1 cellular context compared by ENCODE assay signal in genomic region chr7:30920584-30921539, GRCh38.
TF ChIP-seq lines count a peak whose summit lies in the region.

No MANE protein-coding gene starts in this region.

TF ChIP-seq in K562, 482 proteins besides CTCF, POLR2A, EP300 and RAD21 (continued from another document and continues in another):
- no peak for TF ChIP-seq ZBTB5 (IDR thresholded peaks at IDR 0.05)
- TF ChIP-seq ZNF644 (tag; IDR thresholded peaks at IDR 0.05; ENCODE audit: low read depth): no peak
- no peak for TF ChIP-seq ETS2 (tag; IDR thresholded peaks at IDR 0.05; ENCODE audit: borderline replicate concordance, poor library complexity, severe bottlenecking)
- peak; percentile 69 for TF ChIP-seq CBFA2T3 (IDR thresholded peaks at IDR 0.05)
- no peak for TF ChIP-seq ZNF24 (IDR thresholded peaks at IDR 0.05)
- no peak for TF ChIP-seq ZNF217 (CRISPR knock-in tag; IDR thresholded peaks at IDR 0.05)
- no peak for TF ChIP-seq ATF1 (CRISPR knock-in tag; IDR thresholded peaks at IDR 0.05)
- no peak for TF ChIP-seq ATF1 (tag; IDR thresholded peaks at IDR 0.05)
- no peak for TF ChIP-seq CBFB (CRISPR knock-in tag; IDR thresholded peaks at IDR 0.05)
- no peak for TF ChIP-seq CXXC5 (CRISPR knock-in tag; IDR thresholded peaks at IDR 0.05)
- TF ChIP-seq, protein P1, sequence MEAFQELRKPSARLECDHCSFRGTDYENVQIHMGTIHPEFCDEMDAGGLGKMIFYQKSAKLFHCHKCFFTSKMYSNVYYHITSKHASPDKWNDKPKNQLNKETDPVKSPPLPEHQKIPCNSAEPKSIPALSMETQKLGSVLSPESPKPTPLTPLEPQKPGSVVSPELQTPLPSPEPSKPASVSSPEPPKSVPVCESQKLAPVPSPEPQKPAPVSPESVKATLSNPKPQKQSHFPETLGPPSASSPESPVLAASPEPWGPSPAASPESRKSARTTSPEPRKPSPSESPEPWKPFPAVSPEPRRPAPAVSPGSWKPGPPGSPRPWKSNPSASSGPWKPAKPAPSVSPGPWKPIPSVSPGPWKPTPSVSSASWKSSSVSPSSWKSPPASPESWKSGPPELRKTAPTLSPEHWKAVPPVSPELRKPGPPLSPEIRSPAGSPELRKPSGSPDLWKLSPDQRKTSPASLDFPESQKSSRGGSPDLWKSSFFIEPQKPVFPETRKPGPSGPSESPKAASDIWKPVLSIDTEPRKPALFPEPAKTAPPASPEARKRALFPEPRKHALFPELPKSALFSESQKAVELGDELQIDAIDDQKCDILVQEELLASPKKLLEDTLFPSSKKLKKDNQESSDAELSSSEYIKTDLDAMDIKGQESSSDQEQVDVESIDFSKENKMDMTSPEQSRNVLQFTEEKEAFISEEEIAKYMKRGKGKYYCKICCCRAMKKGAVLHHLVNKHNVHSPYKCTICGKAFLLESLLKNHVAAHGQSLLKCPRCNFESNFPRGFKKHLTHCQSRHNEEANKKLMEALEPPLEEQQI (IDR thresholded peaks at IDR 0.05): no peak
- TF ChIP-seq C11orf30 (IDR thresholded peaks at IDR 0.05; ENCODE audit: low read depth): peak; percentile 32; the same call in 1 of the 2 replicates
- TF ChIP-seq JUND (IDR thresholded peaks at IDR 0.05; ENCODE audit: borderline replicate concordance, low read depth, low read length): peak; percentile 86
- TF ChIP-seq JUND (tag; IDR thresholded peaks at IDR 0.05; ENCODE audit: borderline replicate concordance, low read depth, low read length): peak; percentile 59; the same call in 1 of the 3 replicates
- TF ChIP-seq ZNF639 (CRISPR knock-in tag; conservative IDR thresholded peaks at IDR 0.05 in 1 of 2, IDR thresholded peaks at IDR 0.05 in 1 of 2): peak in 1 of 2 experiments; percentile 22; a peak in 1 of 4 replicates
- TF ChIP-seq, protein P2, sequence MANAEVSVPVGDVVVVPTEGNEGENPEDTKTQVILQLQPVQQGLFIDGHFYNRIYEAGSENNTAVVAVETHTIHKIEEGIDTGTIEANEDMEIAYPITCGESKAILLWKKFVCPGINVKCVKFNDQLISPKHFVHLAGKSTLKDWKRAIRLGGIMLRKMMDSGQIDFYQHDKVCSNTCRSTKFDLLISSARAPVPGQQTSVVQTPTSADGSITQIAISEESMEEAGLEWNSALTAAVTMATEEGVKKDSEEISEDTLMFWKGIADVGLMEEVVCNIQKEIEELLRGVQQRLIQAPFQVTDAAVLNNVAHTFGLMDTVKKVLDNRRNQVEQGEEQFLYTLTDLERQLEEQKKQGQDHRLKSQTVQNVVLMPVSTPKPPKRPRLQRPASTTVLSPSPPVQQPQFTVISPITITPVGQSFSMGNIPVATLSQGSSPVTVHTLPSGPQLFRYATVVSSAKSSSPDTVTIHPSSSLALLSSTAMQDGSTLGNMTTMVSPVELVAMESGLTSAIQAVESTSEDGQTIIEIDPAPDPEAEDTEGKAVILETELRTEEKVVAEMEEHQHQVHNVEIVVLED (CRISPR knock-in tag; IDR thresholded peaks at IDR 0.05): no peak
- TF ChIP-seq, protein P3, sequence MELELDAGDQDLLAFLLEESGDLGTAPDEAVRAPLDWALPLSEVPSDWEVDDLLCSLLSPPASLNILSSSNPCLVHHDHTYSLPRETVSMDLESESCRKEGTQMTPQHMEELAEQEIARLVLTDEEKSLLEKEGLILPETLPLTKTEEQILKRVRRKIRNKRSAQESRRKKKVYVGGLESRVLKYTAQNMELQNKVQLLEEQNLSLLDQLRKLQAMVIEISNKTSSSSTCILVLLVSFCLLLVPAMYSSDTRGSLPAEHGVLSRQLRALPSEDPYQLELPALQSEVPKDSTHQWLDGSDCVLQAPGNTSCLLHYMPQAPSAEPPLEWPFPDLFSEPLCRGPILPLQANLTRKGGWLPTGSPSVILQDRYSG (tag; conservative IDR thresholded peaks at IDR 0.05; ENCODE audit: low read depth): no peak
- TF ChIP-seq ZSCAN29 (IDR thresholded peaks at IDR 0.05): no peak
- no peak for TF ChIP-seq EZH2 (IDR thresholded peaks at IDR 0.05; ENCODE audit: borderline replicate concordance, low read depth, low read length)
- no peak for TF ChIP-seq ZNF584 (CRISPR knock-in tag; IDR thresholded peaks at IDR 0.05; ENCODE audit: low read depth)
- TF ChIP-seq, protein P4, sequence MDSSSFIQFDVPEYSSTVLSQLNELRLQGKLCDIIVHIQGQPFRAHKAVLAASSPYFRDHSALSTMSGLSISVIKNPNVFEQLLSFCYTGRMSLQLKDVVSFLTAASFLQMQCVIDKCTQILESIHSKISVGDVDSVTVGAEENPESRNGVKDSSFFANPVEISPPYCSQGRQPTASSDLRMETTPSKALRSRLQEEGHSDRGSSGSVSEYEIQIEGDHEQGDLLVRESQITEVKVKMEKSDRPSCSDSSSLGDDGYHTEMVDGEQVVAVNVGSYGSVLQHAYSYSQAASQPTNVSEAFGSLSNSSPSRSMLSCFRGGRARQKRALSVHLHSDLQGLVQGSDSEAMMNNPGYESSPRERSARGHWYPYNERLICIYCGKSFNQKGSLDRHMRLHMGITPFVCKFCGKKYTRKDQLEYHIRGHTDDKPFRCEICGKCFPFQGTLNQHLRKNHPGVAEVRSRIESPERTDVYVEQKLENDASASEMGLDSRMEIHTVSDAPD (CRISPR knock-in tag; IDR thresholded peaks at IDR 0.05): no peak
- no peak for TF ChIP-seq ZNF445 (CRISPR knock-in tag; IDR thresholded peaks at IDR 0.05; ENCODE audit: low read depth)
- no peak for TF ChIP-seq ETS1 (conservative IDR thresholded peaks at IDR 0.05; ENCODE audit: control insufficient read depth, low read depth, low read length)
- TF ChIP-seq SIN3A (IDR thresholded peaks at IDR 0.05; ENCODE audit: borderline replicate concordance in 2 of 2, control insufficient read depth in 1 of 2, low read depth in 2 of 2, low read length in 2 of 2): no peak
- no peak for TF ChIP-seq RBM15 (IDR thresholded peaks at IDR 0.05; ENCODE audit: insufficient read depth, low read length)
- TF ChIP-seq CSDE1 (IDR thresholded peaks at IDR 0.05): no peak
- TF ChIP-seq, protein P5, sequence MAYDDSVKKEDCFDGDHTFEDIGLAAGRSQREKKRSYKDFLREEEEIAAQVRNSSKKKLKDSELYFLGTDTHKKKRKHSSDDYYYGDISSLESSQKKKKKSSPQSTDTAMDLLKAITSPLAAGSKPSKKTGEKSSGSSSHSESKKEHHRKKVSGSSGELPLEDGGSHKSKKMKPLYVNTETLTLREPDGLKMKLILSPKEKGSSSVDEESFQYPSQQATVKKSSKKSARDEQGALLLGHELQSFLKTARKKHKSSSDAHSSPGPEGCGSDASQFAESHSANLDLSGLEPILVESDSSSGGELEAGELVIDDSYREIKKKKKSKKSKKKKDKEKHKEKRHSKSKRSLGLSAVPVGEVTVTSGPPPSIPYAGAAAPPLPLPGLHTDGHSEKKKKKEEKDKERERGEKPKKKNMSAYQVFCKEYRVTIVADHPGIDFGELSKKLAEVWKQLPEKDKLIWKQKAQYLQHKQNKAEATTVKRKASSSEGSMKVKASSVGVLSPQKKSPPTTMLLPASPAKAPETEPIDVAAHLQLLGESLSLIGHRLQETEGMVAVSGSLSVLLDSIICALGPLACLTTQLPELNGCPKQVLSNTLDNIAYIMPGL (CRISPR knock-in tag; IDR thresholded peaks at IDR 0.05): no peak
- TF ChIP-seq ZNF12 (CRISPR knock-in tag; IDR thresholded peaks at IDR 0.05): no peak
- no peak for TF ChIP-seq PURB (CRISPR knock-in tag; IDR thresholded peaks at IDR 0.05; ENCODE audit: low read depth)
- TF ChIP-seq MTF1 (CRISPR knock-in tag; IDR thresholded peaks at IDR 0.05; ENCODE audit: borderline replicate concordance): no peak
- TF ChIP-seq, protein P6, sequence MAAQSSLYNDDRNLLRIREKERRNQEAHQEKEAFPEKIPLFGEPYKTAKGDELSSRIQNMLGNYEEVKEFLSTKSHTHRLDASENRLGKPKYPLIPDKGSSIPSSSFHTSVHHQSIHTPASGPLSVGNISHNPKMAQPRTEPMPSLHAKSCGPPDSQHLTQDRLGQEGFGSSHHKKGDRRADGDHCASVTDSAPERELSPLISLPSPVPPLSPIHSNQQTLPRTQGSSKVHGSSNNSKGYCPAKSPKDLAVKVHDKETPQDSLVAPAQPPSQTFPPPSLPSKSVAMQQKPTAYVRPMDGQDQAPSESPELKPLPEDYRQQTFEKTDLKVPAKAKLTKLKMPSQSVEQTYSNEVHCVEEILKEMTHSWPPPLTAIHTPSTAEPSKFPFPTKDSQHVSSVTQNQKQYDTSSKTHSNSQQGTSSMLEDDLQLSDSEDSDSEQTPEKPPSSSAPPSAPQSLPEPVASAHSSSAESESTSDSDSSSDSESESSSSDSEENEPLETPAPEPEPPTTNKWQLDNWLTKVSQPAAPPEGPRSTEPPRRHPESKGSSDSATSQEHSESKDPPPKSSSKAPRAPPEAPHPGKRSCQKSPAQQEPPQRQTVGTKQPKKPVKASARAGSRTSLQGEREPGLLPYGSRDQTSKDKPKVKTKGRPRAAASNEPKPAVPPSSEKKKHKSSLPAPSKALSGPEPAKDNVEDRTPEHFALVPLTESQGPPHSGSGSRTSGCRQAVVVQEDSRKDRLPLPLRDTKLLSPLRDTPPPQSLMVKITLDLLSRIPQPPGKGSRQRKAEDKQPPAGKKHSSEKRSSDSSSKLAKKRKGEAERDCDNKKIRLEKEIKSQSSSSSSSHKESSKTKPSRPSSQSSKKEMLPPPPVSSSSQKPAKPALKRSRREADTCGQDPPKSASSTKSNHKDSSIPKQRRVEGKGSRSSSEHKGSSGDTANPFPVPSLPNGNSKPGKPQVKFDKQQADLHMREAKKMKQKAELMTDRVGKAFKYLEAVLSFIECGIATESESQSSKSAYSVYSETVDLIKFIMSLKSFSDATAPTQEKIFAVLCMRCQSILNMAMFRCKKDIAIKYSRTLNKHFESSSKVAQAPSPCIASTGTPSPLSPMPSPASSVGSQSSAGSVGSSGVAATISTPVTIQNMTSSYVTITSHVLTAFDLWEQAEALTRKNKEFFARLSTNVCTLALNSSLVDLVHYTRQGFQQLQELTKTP (IDR thresholded peaks at IDR 0.05; ENCODE audit: low read depth in 1 of 2, partially characterized antibody in 2 of 2): no peak
- TF ChIP-seq SREBF2 (CRISPR knock-in tag; IDR thresholded peaks at IDR 0.05): no peak
- TF ChIP-seq, protein P7, sequence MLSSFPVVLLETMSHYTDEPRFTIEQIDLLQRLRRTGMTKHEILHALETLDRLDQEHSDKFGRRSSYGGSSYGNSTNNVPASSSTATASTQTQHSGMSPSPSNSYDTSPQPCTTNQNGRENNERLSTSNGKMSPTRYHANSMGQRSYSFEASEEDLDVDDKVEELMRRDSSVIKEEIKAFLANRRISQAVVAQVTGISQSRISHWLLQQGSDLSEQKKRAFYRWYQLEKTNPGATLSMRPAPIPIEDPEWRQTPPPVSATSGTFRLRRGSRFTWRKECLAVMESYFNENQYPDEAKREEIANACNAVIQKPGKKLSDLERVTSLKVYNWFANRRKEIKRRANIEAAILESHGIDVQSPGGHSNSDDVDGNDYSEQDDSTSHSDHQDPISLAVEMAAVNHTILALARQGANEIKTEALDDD (IDR thresholded peaks at IDR 0.05): no peak
- TF ChIP-seq MEF2A (IDR thresholded peaks at IDR 0.05; ENCODE audit: control insufficient read depth, low read depth, low read length): peak; percentile 98
- no peak for TF ChIP-seq EHMT2 (IDR thresholded peaks at IDR 0.05)
- no peak for TF ChIP-seq BRD9 (IDR thresholded peaks at IDR 0.05; ENCODE audit: low read depth, partially characterized antibody)
- TF ChIP-seq CCAR2 (IDR thresholded peaks at IDR 0.05; ENCODE audit: low read depth, low read length): no peak
- TF ChIP-seq XRCC5 (IDR thresholded peaks at IDR 0.05; ENCODE audit: low read depth, low read length): no peak
- TF ChIP-seq ZNF347 (CRISPR knock-in tag; IDR thresholded peaks at IDR 0.05; ENCODE audit: low read depth): no peak
- TF ChIP-seq KLF1 (tag; IDR thresholded peaks at IDR 0.05): no peak
- no peak for TF ChIP-seq MXI1 (IDR thresholded peaks at IDR 0.05; ENCODE audit: low read depth, low read length)
- no peak for TF ChIP-seq ZBED1 (IDR thresholded peaks at IDR 0.05)
- TF ChIP-seq THAP12 (CRISPR knock-in tag; IDR thresholded peaks at IDR 0.05): no peak
- no peak for TF ChIP-seq ZNF324 (CRISPR knock-in tag; IDR thresholded peaks at IDR 0.05)
